ENCODE assay signal across 16 cellular contexts in genomic region chr1:88777604-88778149, GRCh38.
DNase-seq lines count a peak whose midpoint lies in the region; ATAC-seq and TF ChIP-seq lines count a peak whose summit lies in the region.
"Had no signal": no experiment of that assay in that cellular context is flagged by ENCODE, and none has a peak within 500 bp of the region (broad histone marks: within the 10 kb centered on the region; RNA-seq: fewer than 3 reads in every experiment).

No MANE protein-coding gene starts in this region.

- no peak for ATAC-seq in activated T-cell treated with anti-CD3 and anti-CD28 coated beads, Interleukin-2, amount 50 U/mL, for 72 hours (replicated peaks in 1 of 2)
- ATAC-seq in right lobe of liver (no peak), HG03342 (IDR thresholded peaks at IDR 0.05; ENCODE audit: unreplicated experiment) (no peak)

- H3K9me3 ChIP-seq in iPS-18a (ENCODE audit: control insufficient read depth, low read depth, low read length) = no peaks in the 10 kb centered on the region
- no peaks in the 10 kb centered on the region for H3K9me3 ChIP-seq in right lobe of liver

- TF ChIP-seq CTCF in right lobe of liver (IDR thresholded peaks at IDR 0.05) = no peak

- TF ChIP-seq POLR2A in right lobe of liver (IDR thresholded peaks at IDR 0.05) = no peak

- H3K4me3 Mint-ChIP-seq in activated T-cell treated with anti-CD3 and anti-CD28 coated beads, Interleukin-2, amount 50 U/mL, for 72 hours = no peak overlapping the region
- H3K4me3 Mint-ChIP-seq in activated T-cell treated with anti-CD3 and anti-CD28 coated beads, Interleukin-2, amount 50 U/mL, for 24 hours = no peak overlapping the region
- H3K4me3 Mint-ChIP-seq: CD8-positive, alpha-beta memory T cell; IgD-negative memory B cell had no signal

- H3K4me3 ChIP-seq in iPS-18a (ENCODE audit: low read length) (no peak overlapping the region), right lobe of liver (no peak overlapping the region)
- H3K4me3 ChIP-seq: BLaER1 had no signal

- H3K36me3 ChIP-seq in iPS-18a (ENCODE audit: control insufficient read depth, low read depth, low read length) (peaks cover 18% of the 10 kb centered on the region), right lobe of liver (peaks cover 0 to 14% (median 6%) of the 10 kb centered on the region in 4 donors)

- H3K36me3 Mint-ChIP-seq in activated T-cell treated with anti-CD3 and anti-CD28 coated beads, Interleukin-2, amount 50 U/mL, for 72 hours (ENCODE audit: insufficient read depth in 2 of 2) = peaks cover 4 to 18% of the 10 kb centered on the region in 2 donors
- peaks cover 79% of the 10 kb centered on the region for H3K36me3 Mint-ChIP-seq in activated T-cell treated with anti-CD3 and anti-CD28 coated beads, Interleukin-2, amount 50 U/mL, for 24 hours (ENCODE audit: low read depth)

- 93% methylated on average over 3 of the region's 3 CpGs for WGBS in right lobe of liver (ENCODE audit: insufficient coverage, low coverage, low lambda C conversion rate, missing lambda C conversion rate)

- H3K27ac ChIP-seq in iPS-18a (ENCODE audit: low read length) (peak overlapping the region; percentile 11), right lobe of liver (no peak overlapping the region)
- H3K27ac ChIP-seq: BLaER1 had no signal

- no peaks in the 10 kb centered on the region for H3K27me3 Mint-ChIP-seq in activated T-cell treated with anti-CD3 and anti-CD28 coated beads, Interleukin-2, amount 50 U/mL, for 72 hours (ENCODE audit: low read depth)
- H3K27me3 Mint-ChIP-seq in activated T-cell treated with anti-CD3 and anti-CD28 coated beads, Interleukin-2, amount 50 U/mL, for 24 hours = no peaks in the 10 kb centered on the region
- H3K27me3 Mint-ChIP-seq: CD8-positive, alpha-beta memory T cell; IgD-negative memory B cell had no signal

- H3K4me1 Mint-ChIP-seq in activated T-cell treated with anti-CD3 and anti-CD28 coated beads, Interleukin-2, amount 50 U/mL, for 72 hours (ENCODE audit: low read depth) = peaks cover 28% of the 10 kb centered on the region
- H3K4me1 Mint-ChIP-seq in activated T-cell treated with anti-CD3 and anti-CD28 coated beads, Interleukin-2, amount 50 U/mL, for 24 hours (ENCODE audit: low read depth) = peaks cover 22% of the 10 kb centered on the region

- intact Hi-C loops in right lobe of liver (cut with DNase I) = no loop called here

- H3K27me3 ChIP-seq in iPS-18a (ENCODE audit: control insufficient read depth, insufficient read depth, low read length) = no peaks in the 10 kb centered on the region
- H3K27me3 ChIP-seq in right lobe of liver = no peaks in the 10 kb centered on the region
- H3K27me3 ChIP-seq: BLaER1 had no signal

- no peaks in the 10 kb centered on the region for H3K9me3 Mint-ChIP-seq in activated T-cell treated with anti-CD3 and anti-CD28 coated beads, Interleukin-2, amount 50 U/mL, for 72 hours
- H3K9me3 Mint-ChIP-seq in activated T-cell treated with anti-CD3 and anti-CD28 coated beads, Interleukin-2, amount 50 U/mL, for 24 hours = no peaks in the 10 kb centered on the region
- H3K9me3 Mint-ChIP-seq: IgD-negative memory B cell had no signal

- H3K9ac ChIP-seq in iPS-18a (ENCODE audit: low read length) = no peak overlapping the region
- H3K9ac ChIP-seq: BLaER1 had no signal

- peak overlapping the region; percentile 4 for H3K27ac Mint-ChIP-seq in activated T-cell treated with anti-CD3 and anti-CD28 coated beads, Interleukin-2, amount 50 U/mL, for 72 hours
- H3K27ac Mint-ChIP-seq in activated T-cell treated with anti-CD3 and anti-CD28 coated beads, Interleukin-2, amount 50 U/mL, for 24 hours = no peak overlapping the region
- H3K27ac Mint-ChIP-seq: CD8-positive, alpha-beta memory T cell had no signal

- H3K4me1 ChIP-seq in iPS-18a (ENCODE audit: control insufficient read depth, low read depth, low read length) (peaks cover 53% of the 10 kb centered on the region), right lobe of liver (no peaks in the 10 kb centered on the region)
- H3K4me1 ChIP-seq: BLaER1 had no signal

- no peak for DNase-seq in activated T-cell treated with anti-CD3 and anti-CD28 coated beads, Interleukin-2, amount 50 U/mL, for 72 hours
- no peak for DNase-seq in activated T-cell treated with anti-CD3 and anti-CD28 coated beads, Interleukin-2, amount 50 U/mL, for 24 hours
- DNase-seq in OCI-M1 (lab: John Stamatoyannopoulos, UW) = peak; percentile 8
- DNase-seq in NCI-H1436 (lab: John Stamatoyannopoulos, UW) = no peak
- DNase-seq in right lobe of liver = no peak
- DNase-seq in activated CD4-positive, alpha-beta T cell treated with anti-CD3 and anti-CD28 coated beads, Interleukin-2, amount 50 U/mL, for 1 hour = no peak
- DNase-seq: 8988T; CD8-positive, alpha-beta memory T cell; DMS 273 treated with DMSO at 0.1 percent for 48 hours; NCI-H146; NCI-H345; NCI-H69 had no signal
